11 cellular contexts compared by ENCODE assay signal in genomic region chr6:163260111-163260895, GRCh38.
A peak's percentile ranks its signal among the peaks of the same experiment; 100 is the strongest.
DNase-seq lines count a peak whose midpoint lies in the region; ATAC-seq, FAIRE-seq and TF ChIP-seq lines count a peak whose summit lies in the region.
"Had no signal": no experiment of that assay in that cellular context is flagged by ENCODE, and none has a peak within 500 bp of the region (broad histone marks: within the 10 kb centered on the region; RNA-seq: fewer than 3 reads in every experiment).

No MANE protein-coding gene starts in this region.

- peaks cover 13% of the 10 kb centered on the region for H3K4me1 ChIP-seq in astrocyte (ENCODE audit: insufficient read depth, low read length)
- H3K4me1 ChIP-seq in MM.1S (ENCODE audit: low read length) = no peaks in the 10 kb centered on the region

- H3K79me2 ChIP-seq in astrocyte (ENCODE audit: insufficient read depth, low read length) = no peaks in the 10 kb centered on the region
- H3K79me2 ChIP-seq in MM.1S (ENCODE audit: low read length) = no peaks in the 10 kb centered on the region

- H3K9me3 ChIP-seq in astrocyte (ENCODE audit: insufficient read depth, low read depth, low read length) (no peaks in the 10 kb centered on the region), MM.1S (replicated peaks; ENCODE audit: insufficient read depth, low read length) (no peaks in the 10 kb centered on the region)

- TF ChIP-seq CTCF in astrocyte (IDR thresholded peaks at IDR 0.05; ENCODE audit: insufficient read depth, low read depth, low read length) (no peak), MM.1S (IDR thresholded peaks at IDR 0.05; ENCODE audit: low read length) (no peak)

- peak; percentile 78 to 81 for DNase-seq in Kasumi-1 (lab: John Stamatoyannopoulos, UW)
- peak; percentile 27 for DNase-seq in astrocyte (ENCODE audit: low read depth)
- peak; percentile 84 for DNase-seq in iPS-NIHi11 (ENCODE audit: low spot score)
- DNase-seq in MM.1S = no peak
- no peak for DNase-seq in activated gamma-delta T cell treated with Interleukin-2 at 50 U/mL for 16 hours
- DNase-seq in stimulated activated CD4-positive, alpha-beta T cell treated with anti-CD3 and anti-CD28 coated beads, Interleukin-4, amount 100 ng/mL, for 4 hours = no peak
- DNase-seq: activated naive CD4-positive, alpha-beta T cell treated with Interleukin-2 at 50 U/mL for 16 hours; NCI-H2081 treated with DMSO at 0.1 percent for 48 hours had no signal

- peak overlapping the region; percentile 79 for H3K4me3 Mint-ChIP-seq in astrocyte (ENCODE audit: unreplicated experiment)
- peak overlapping the region; percentile 11 for H3K4me3 Mint-ChIP-seq in stimulated activated memory B cell treated with anti-CD40 and anti-IgM and Interleukin-4, amounts not matched to agents 10 μg/mL and 1 μg/mL and 100 μg/mL, for 72 hours

- H4K20me1 ChIP-seq in astrocyte (ENCODE audit: insufficient read depth, low read length) (no peaks in the 10 kb centered on the region), MM.1S (ENCODE audit: insufficient read depth, low read length) (no peaks in the 10 kb centered on the region)

- H3K36me3 ChIP-seq in astrocyte (ENCODE audit: insufficient read depth, low read length) (no peaks in the 10 kb centered on the region), MM.1S (replicated peaks; ENCODE audit: insufficient read depth, low read length) (no peaks in the 10 kb centered on the region)

- H3K9me3 Mint-ChIP-seq in astrocyte (ENCODE audit: unreplicated experiment) = peaks cover 5% of the 10 kb centered on the region
- H3K9me3 Mint-ChIP-seq in stimulated activated memory B cell treated with anti-CD40 and anti-IgM and Interleukin-4, amounts not matched to agents 10 μg/mL and 1 μg/mL and 100 μg/mL, for 72 hours = no peaks in the 10 kb centered on the region

- ATAC-seq in stimulated activated memory B cell treated with anti-CD40 and anti-IgM and Interleukin-4, amounts not matched to agents 10 μg/mL and 1 μg/mL and 100 μg/mL, for 72 hours = no peak
- ATAC-seq in GM21576 (IDR thresholded peaks at IDR 0.05; ENCODE audit: unreplicated experiment) = no peak

- no peaks in the 10 kb centered on the region for H3F3A ChIP-seq in MM.1S (ENCODE audit: insufficient read depth, low read length)

- peaks cover 14% of the 10 kb centered on the region for H3K27me3 Mint-ChIP-seq in astrocyte (ENCODE audit: low read depth, unreplicated experiment)
- peaks cover 24% of the 10 kb centered on the region for H3K27me3 Mint-ChIP-seq in stimulated activated memory B cell treated with anti-CD40 and anti-IgM and Interleukin-4, amounts not matched to agents 10 μg/mL and 1 μg/mL and 100 μg/mL, for 72 hours

- no peak for FAIRE-seq in astrocyte (lab: Jason Lieb, UNC)
- FAIRE-seq: GM19239 had no signal

- peaks cover 1% of the 10 kb centered on the region for H3K4me1 Mint-ChIP-seq in astrocyte (ENCODE audit: low read depth, unreplicated experiment)
- peaks cover 12% of the 10 kb centered on the region for H3K4me1 Mint-ChIP-seq in stimulated activated memory B cell treated with anti-CD40 and anti-IgM and Interleukin-4, amounts not matched to agents 10 μg/mL and 1 μg/mL and 100 μg/mL, for 72 hours

- H3K4me3 ChIP-seq in astrocyte (ENCODE audit: insufficient read depth, low read depth, low read length) (peak overlapping the region; percentile 27), MM.1S (ENCODE audit: low read length) (no peak overlapping the region)

- H2AFZ ChIP-seq in astrocyte (ENCODE audit: low read depth, low read length) (peak overlapping the region; percentile 83), MM.1S (ENCODE audit: low read length) (no peak overlapping the region)

- peak overlapping the region; percentile 60 for H3K9ac ChIP-seq in astrocyte (ENCODE audit: low read length)
- no peak overlapping the region for H3K9ac ChIP-seq in MM.1S (ENCODE audit: low read length)

- H3K27me3 ChIP-seq in astrocyte (ENCODE audit: insufficient read depth, low read length) (no peaks in the 10 kb centered on the region), MM.1S (replicated peaks; ENCODE audit: insufficient read depth, low read length) (no peaks in the 10 kb centered on the region)

- no peak overlapping the region for H3K27ac ChIP-seq in astrocyte (ENCODE audit: low read depth, low read length)
- no peak overlapping the region for H3K27ac ChIP-seq in MM.1S (ENCODE audit: low read length)

- peaks cover 1% of the 10 kb centered on the region for H3K36me3 Mint-ChIP-seq in astrocyte (ENCODE audit: low read depth, unreplicated experiment)
- H3K36me3 Mint-ChIP-seq in stimulated activated memory B cell treated with anti-CD40 and anti-IgM and Interleukin-4, amounts not matched to agents 10 μg/mL and 1 μg/mL and 100 μg/mL, for 72 hours = no peaks in the 10 kb centered on the region

- no peaks in the 10 kb centered on the region for H3K9me2 ChIP-seq in MM.1S (replicated peaks; ENCODE audit: insufficient read depth, low read length)

- H3K4me2 ChIP-seq in astrocyte (ENCODE audit: low read length) = peak overlapping the region; percentile 82
- no peak overlapping the region for H3K4me2 ChIP-seq in MM.1S (ENCODE audit: low read depth, low read length)

- peak overlapping the region; percentile 83 for H3K27ac Mint-ChIP-seq in astrocyte (ENCODE audit: unreplicated experiment)
- H3K27ac Mint-ChIP-seq in stimulated activated memory B cell treated with anti-CD40 and anti-IgM and Interleukin-4, amounts not matched to agents 10 μg/mL and 1 μg/mL and 100 μg/mL, for 72 hours = no peak overlapping the region

Comparison
In these comparisons a context has a peak if more than half of its experiments do, and no peak if none do; other contexts are left out.
1. DNase-seq: peak in Kasumi-1 (2 of 2), astrocyte (single experiment) and iPS-NIHi11 (single experiment); none in MM.1S (single experiment), activated gamma-delta T cell treated with Interleukin-2 at 50 U/mL for 16 hours (single experiment) and stimulated activated CD4-positive, alpha-beta T cell treated with anti-CD3 and anti-CD28 coated beads, Interleukin-4, amount 100 ng/mL, for 4 hours (0 of 2).